ENCODE assay signal across 1 cellular context in genomic region chr7:120988591-120989299, GRCh38.
TF ChIP-seq lines count a peak whose summit lies in the region.

TSS of gene CPED1 (plus strand) at chr7:120988711. CDS start at chr7:120989622, 911 bp downstream.

TF ChIP-seq in K562, 482 proteins besides CTCF, POLR2A, EP300 and RAD21 (continued from another document and continues in another):
- TF ChIP-seq, protein P1, sequence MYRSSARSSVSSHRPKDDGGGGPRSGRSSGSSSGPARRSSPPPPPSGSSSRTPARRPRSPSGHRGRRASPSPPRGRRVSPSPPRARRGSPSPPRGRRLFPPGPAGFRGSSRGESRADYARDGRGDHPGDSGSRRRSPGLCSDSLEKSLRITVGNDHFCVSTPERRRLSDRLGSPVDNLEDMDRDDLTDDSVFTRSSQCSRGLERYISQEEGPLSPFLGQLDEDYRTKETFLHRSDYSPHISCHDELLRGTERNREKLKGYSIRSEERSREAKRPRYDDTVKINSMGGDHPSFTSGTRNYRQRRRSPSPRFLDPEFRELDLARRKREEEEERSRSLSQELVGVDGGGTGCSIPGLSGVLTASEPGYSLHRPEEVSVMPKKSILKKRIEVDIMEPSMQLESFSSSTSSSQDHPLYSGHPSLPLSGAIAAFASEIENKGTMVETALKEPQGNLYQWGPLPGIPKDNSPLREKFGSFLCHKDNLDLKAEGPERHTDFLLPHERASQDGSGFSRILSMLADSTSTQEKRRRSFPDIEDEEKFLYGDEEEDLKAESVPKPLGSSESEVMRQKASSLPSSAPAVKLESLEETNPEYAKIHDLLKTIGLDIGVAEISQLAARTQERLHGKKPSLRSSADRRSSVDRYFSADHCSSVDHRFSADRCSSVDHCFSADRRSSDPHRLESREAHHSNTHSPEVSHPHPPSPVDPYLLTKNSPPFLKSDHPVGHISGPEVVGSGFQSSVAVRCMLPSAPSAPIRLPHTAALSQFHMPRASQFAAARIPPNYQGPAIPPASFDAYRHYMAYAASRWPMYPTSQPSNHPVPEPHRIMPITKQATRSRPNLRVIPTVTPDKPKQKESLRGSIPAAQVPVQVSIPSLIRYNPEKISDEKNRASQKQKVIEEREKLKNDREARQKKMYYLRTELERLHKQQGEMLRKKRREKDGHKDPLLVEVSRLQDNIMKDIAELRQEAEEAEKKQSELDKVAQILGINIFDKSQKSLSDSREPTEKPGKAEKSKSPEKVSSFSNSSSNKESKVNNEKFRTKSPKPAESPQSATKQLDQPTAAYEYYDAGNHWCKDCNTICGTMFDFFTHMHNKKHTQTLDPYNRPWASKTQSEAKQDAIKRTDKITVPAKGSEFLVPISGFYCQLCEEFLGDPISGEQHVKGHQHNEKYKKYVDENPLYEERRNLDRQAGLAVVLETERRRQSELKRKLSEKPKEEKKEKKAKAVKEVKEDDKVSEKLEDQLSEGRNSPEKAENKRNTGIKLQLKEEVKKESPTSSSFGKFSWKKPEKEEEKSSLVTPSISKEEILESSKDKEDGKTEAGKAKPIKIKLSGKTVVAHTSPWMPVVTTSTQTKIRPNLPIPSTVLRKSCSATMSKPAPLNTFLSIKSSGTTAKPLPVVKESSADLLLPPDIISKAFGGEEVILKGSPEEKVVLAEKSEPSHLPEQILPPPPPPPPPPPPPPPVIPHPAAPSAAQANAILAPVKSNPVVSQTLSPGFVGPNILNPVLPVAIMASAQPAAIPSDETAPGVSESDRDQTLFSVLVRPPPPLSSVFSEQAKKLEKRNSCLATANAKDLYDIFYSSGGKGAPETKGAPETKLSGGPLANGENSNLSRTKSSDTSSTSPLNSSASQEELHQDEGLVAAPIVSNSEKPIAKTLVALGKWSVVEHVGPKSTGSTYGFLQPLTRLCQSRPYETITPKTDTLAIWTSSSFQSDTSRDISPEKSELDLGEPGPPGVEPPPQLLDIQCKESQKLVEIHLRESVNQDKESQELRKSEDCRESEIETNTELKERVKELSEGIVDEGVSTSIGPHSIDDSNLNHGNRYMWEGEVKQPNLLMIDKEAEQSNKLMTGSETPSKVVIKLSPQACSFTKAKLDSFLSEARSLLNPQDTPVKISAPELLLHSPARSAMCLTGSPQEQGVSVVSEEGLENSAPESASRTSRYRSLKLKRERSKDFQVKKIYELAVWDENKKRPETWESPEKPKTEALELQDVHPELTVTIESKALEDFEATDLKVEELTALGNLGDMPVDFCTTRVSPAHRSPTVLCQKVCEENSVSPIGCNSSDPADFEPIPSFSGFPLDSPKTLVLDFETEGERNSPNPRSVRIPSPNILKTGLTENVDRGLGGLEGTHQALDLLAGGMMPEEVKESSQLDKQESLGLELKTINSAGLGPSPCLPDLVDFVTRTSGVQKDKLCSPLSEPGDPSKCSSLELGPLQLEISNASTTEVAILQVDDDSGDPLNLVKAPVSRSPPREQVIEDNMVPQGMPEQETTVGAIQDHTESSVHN (IDR thresholded peaks at IDR 0.05; ENCODE audit: borderline replicate concordance in 1 of 2, low read depth in 1 of 2), result peak in 1 of 2 experiments; percentile 16; a peak in 1 of 4 replicates
- TF ChIP-seq SIRT6 (IDR thresholded peaks at IDR 0.05; ENCODE audit: low read depth, low read length), result no peak
- 0 out of 2 replicates have a peak, but pooled peaks have one; percentile 47 for TF ChIP-seq DMBX1 (CRISPR knock-in tag; IDR thresholded peaks at IDR 0.05; ENCODE audit: borderline replicate concordance)
- no peak for TF ChIP-seq BRD9 (IDR thresholded peaks at IDR 0.05; ENCODE audit: low read depth, partially characterized antibody)
- 0 out of 2 replicates have a peak, but pooled peaks have one; percentile 70 for TF ChIP-seq KLF6 (CRISPR knock-in tag; IDR thresholded peaks at IDR 0.05; ENCODE audit: borderline replicate concordance)
- peak; percentile 45; the same call in 1 of the 2 replicates for TF ChIP-seq ZNF740 (CRISPR knock-in tag; IDR thresholded peaks at IDR 0.05)
- no peak for TF ChIP-seq ZNF740 (tag; IDR thresholded peaks at IDR 0.05)
- TF ChIP-seq MCM3 (IDR thresholded peaks at IDR 0.05), result no peak
- peak; percentile 47; the same call in 1 of the 2 replicates for TF ChIP-seq NCOR1 (IDR thresholded peaks at IDR 0.05)
- TF ChIP-seq L3MBTL2 (IDR thresholded peaks at IDR 0.05), result peak; percentile 28; the same call in 1 of the 2 replicates
- TF ChIP-seq, protein P2, sequence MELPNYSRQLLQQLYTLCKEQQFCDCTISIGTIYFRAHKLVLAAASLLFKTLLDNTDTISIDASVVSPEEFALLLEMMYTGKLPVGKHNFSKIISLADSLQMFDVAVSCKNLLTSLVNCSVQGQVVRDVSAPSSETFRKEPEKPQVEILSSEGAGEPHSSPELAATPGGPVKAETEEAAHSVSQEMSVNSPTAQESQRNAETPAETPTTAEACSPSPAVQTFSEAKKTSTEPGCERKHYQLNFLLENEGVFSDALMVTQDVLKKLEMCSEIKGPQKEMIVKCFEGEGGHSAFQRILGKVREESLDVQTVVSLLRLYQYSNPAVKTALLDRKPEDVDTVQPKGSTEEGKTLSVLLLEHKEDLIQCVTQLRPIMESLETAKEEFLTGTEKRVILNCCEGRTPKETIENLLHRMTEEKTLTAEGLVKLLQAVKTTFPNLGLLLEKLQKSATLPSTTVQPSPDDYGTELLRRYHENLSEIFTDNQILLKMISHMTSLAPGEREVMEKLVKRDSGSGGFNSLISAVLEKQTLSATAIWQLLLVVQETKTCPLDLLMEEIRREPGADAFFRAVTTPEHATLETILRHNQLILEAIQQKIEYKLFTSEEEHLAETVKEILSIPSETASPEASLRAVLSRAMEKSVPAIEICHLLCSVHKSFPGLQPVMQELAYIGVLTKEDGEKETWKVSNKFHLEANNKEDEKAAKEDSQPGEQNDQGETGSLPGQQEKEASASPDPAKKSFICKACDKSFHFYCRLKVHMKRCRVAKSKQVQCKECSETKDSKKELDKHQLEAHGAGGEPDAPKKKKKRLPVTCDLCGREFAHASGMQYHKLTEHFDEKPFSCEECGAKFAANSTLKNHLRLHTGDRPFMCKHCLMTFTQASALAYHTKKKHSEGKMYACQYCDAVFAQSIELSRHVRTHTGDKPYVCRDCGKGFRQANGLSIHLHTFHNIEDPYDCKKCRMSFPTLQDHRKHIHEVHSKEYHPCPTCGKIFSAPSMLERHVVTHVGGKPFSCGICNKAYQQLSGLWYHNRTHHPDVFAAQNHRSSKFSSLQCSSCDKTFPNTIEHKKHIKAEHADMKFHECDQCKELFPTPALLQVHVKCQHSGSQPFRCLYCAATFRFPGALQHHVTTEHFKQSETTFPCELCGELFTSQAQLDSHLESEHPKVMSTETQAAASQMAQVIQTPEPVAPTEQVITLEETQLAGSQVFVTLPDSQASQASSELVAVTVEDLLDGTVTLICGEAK (IDR thresholded peaks at IDR 0.05), result peak; percentile 50; the same call in 1 of the 2 replicates
- TF ChIP-seq, protein P2 (CRISPR knock-in tag; IDR thresholded peaks at IDR 0.05), result no peak
- no peak for TF ChIP-seq CTCFL (IDR thresholded peaks at IDR 0.05; ENCODE audit: borderline replicate concordance, insufficient read depth, low read depth, low read length, poor library complexity, severe bottlenecking)
- peak; percentile 31 to 91 for TF ChIP-seq AFF1 (IDR thresholded peaks at IDR 0.05; ENCODE audit: low read depth in 1 of 2, partially characterized antibody in 2 of 2)
- TF ChIP-seq SRSF3 (IDR thresholded peaks at IDR 0.05; ENCODE audit: insufficient read depth, low read length), result 0 out of 2 replicates have a peak, but pooled peaks have one; percentile 60
- TF ChIP-seq TEAD4 (IDR thresholded peaks at IDR 0.05; ENCODE audit: low read length), result peak; percentile 8; the same call in 1 of the 2 replicates
- TF ChIP-seq TEAD4 (CRISPR knock-in tag; IDR thresholded peaks at IDR 0.05; ENCODE audit: borderline replicate concordance), result no peak
- TF ChIP-seq HMG20B (CRISPR knock-in tag; IDR thresholded peaks at IDR 0.05), result no peak
- TF ChIP-seq CREM (IDR thresholded peaks at IDR 0.05; ENCODE audit: low read depth), result peak; percentile 48
- TF ChIP-seq CEBPZ (IDR thresholded peaks at IDR 0.05; ENCODE audit: borderline replicate concordance, low read depth, low read length), result no peak
- no peak for TF ChIP-seq FOXJ2 (tag; IDR thresholded peaks at IDR 0.05)
